In the genomic region with DNA sequence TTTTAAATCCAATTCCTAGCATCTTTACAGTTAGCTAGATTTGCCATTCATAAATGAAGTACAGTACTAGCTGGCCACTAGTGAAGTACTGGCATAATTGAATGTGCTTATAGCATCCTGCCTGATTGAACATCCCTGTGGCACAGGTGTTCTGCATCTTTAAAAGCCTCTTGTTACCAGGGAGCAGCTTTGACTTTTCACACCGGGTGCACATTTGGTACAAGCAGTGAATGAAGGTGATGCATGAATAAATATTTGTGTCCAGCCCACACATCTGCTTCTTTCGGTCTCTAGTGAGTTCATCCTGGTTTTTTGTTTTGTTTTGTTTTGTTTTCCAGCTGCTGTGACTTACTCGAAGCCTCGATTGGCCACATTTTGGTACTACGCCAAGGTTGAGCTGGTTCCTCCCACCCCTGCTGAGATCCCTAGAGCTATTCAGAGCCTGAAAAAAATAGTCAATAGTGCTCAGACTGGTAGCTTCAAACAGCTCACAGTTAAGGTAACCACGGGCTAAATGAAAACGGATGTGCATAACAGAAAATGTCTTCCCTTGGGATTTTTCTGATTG, we compare ENCODE assay signal across 12 cellular contexts. TPM values are rescaled to one million over a fixed set of nuclear protein-coding genes. Genes with fewer than 3 reads are reported as not detected.
DNase-seq lines count a peak whose midpoint lies in the region; ATAC-seq lines count a peak whose summit lies in the region.
"Had no signal": no experiment of that assay in that cellular context is flagged by ENCODE, and none has a peak within 500 bp of the region (broad histone marks: within the 10 kb centered on the region; RNA-seq: fewer than 3 reads in every experiment).

No MANE protein-coding gene starts in this region.

- peaks cover 4 to 47% (median 16%) of the 10 kb centered on the region in 3 experiments for H3K36me3 ChIP-seq in naive thymus-derived CD4-positive, alpha-beta T cell (ENCODE audit: control insufficient read depth in 2 of 3, insufficient read depth in 3 of 3, low read length in 3 of 3)

- peaks cover 11 to 30% of the 10 kb centered on the region in 2 donors for H3K4me1 ChIP-seq in naive thymus-derived CD4-positive, alpha-beta T cell (ENCODE audit: control insufficient read depth in 2 of 2, insufficient read depth in 2 of 2, low read length in 2 of 2)

- peak; percentile 57 for DNase-seq in DMS53 (lab: John Stamatoyannopoulos, UW)
- peak; percentile 84 for DNase-seq in NCI-H1105 treated with DMSO at 0.1 percent for 48 hours (lab: John Stamatoyannopoulos, UW)
- DNase-seq in naive thymus-derived CD4-positive, alpha-beta T cell = no peak
- no peak for DNase-seq in GM03348 (ENCODE audit: low spot score)
- no peak for DNase-seq in NCI-H1048 (lab: John Stamatoyannopoulos, UW)
- DNase-seq in T1000 (lab: John Stamatoyannopoulos, UW) = no peak
- DNase-seq in kidney glomerular epithelial cell (lab: John Stamatoyannopoulos, UW) = no peak
- DNase-seq: effector memory CD4-positive, alpha-beta T cell; NCI-H187 treated with DMSO at 0.1 percent for 48 hours; sigmoid colon had no signal

- peaks cover 20% of the 10 kb centered on the region for H3K4me1 Mint-ChIP-seq in activated T-helper 17 cell treated with anti-CD3 and anti-CD28 coated beads, Interleukin-2, amount 50 U/mL, for 72 hours
- peaks cover 29 to 59% (median 53%) of the 10 kb centered on the region in 7 donors for H3K4me1 Mint-ChIP-seq in naive thymus-derived CD4-positive, alpha-beta T cell

- H3K4me3 Mint-ChIP-seq in activated T-helper 17 cell treated with anti-CD3 and anti-CD28 coated beads, Interleukin-2, amount 50 U/mL, for 72 hours = no peak overlapping the region
- no peak overlapping the region for H3K4me3 Mint-ChIP-seq in naive thymus-derived CD4-positive, alpha-beta T cell

- peak overlapping the region; percentile 24 for H3K27ac Mint-ChIP-seq in activated T-helper 17 cell treated with anti-CD3 and anti-CD28 coated beads, Interleukin-2, amount 50 U/mL, for 72 hours
- peak overlapping the region in 6 of 9 donors; percentile 41 to 74 (median 48) for H3K27ac Mint-ChIP-seq in naive thymus-derived CD4-positive, alpha-beta T cell

- intact Hi-C loops in naive thymus-derived CD4-positive, alpha-beta T cell (cut with micrococcal nuclease) = no loop called here

- H3K9me3 Mint-ChIP-seq in activated T-helper 17 cell treated with anti-CD3 and anti-CD28 coated beads, Interleukin-2, amount 50 U/mL, for 72 hours = no peaks in the 10 kb centered on the region
- H3K9me3 Mint-ChIP-seq in naive thymus-derived CD4-positive, alpha-beta T cell = no peaks in the 10 kb centered on the region

- H3K9me3 ChIP-seq in naive thymus-derived CD4-positive, alpha-beta T cell (ENCODE audit: control insufficient read depth in 2 of 3, low read length in 3 of 3) = no peaks in the 10 kb centered on the region
- H3K9me3 ChIP-seq: sigmoid colon had no signal

- no peak for ATAC-seq in activated T-helper 17 cell treated with anti-CD3 and anti-CD28 coated beads, Interleukin-2, amount 50 U/mL, for 72 hours (replicated peaks)
- no peak for ATAC-seq in naive thymus-derived CD4-positive, alpha-beta T cell
- ATAC-seq: SK-N-SH treated with all-trans-retinoic acid at 6 μM for 48 hours had no signal

- H3K27ac ChIP-seq in naive thymus-derived CD4-positive, alpha-beta T cell (ENCODE audit: low read depth, low read length) = no peak overlapping the region
- H3K27ac ChIP-seq: sigmoid colon had no signal

- H3K4me3 ChIP-seq in naive thymus-derived CD4-positive, alpha-beta T cell (ENCODE audit: low read length) = no peak overlapping the region
- H3K4me3 ChIP-seq: sigmoid colon had no signal

- no peaks in the 10 kb centered on the region for H3K27me3 ChIP-seq in naive thymus-derived CD4-positive, alpha-beta T cell (ENCODE audit: control insufficient read depth in 2 of 2, insufficient read depth in 2 of 2, low read length in 2 of 2)
- H3K27me3 ChIP-seq: sigmoid colon had no signal

- POLR2A ChIA-PET in naive thymus-derived CD4-positive, alpha-beta T cell (lab: Charles Lee) = interaction anchor here (0.5 to 1.4 kb wide), 3 partner anchors 12 to 55 kb away, joined by 4 to 5 read pairs (median 4); no protein-coding TSS in a partner anchor

- H3K27me3 Mint-ChIP-seq in activated T-helper 17 cell treated with anti-CD3 and anti-CD28 coated beads, Interleukin-2, amount 50 U/mL, for 72 hours = no peaks in the 10 kb centered on the region
- no peaks in the 10 kb centered on the region for H3K27me3 Mint-ChIP-seq in naive thymus-derived CD4-positive, alpha-beta T cell

- CTCF ChIA-PET in naive thymus-derived CD4-positive, alpha-beta T cell (lab: Charles Lee) = no interaction called here

- peaks cover 84% of the 10 kb centered on the region for H3K36me3 Mint-ChIP-seq in activated T-helper 17 cell treated with anti-CD3 and anti-CD28 coated beads, Interleukin-2, amount 50 U/mL, for 72 hours (ENCODE audit: low read depth)
- peaks cover 0 to 27% (median 17%) of the 10 kb centered on the region in 5 donors for H3K36me3 Mint-ChIP-seq in naive thymus-derived CD4-positive, alpha-beta T cell

RNA-seq across cellular contexts. Expression of gene ATP5MG, which starts 5.3 kb away (rescaled TPM):
- 100 to 1,000 TPM; 155 to 275 TPM for total RNA-seq in activated T-helper 17 cell treated with anti-CD3 and anti-CD28 coated beads, Interleukin-2, amount 50 U/mL, for 72 hours
- total RNA-seq in naive thymus-derived CD4-positive, alpha-beta T cell = 100 to 1,000 TPM; 140 to 241 (median 154) TPM
- 100 to 1,000 TPM; 525 to 842 TPM for polyA plus RNA-seq in naive thymus-derived CD4-positive, alpha-beta T cell

RNA-seq across cellular contexts. Expression of gene KMT2A, which starts 29.6 kb away (rescaled TPM):
- 100 to 1,000 TPM in 1 of 2 donors, 10 to 100 TPM in 1; 81.6 to 118 TPM for total RNA-seq in activated T-helper 17 cell treated with anti-CD3 and anti-CD28 coated beads, Interleukin-2, amount 50 U/mL, for 72 hours
- 100 to 1,000 TPM; 140 to 192 (median 161) TPM for total RNA-seq in naive thymus-derived CD4-positive, alpha-beta T cell
- polyA plus RNA-seq in naive thymus-derived CD4-positive, alpha-beta T cell = 10 to 100 TPM; 19.6 to 32.9 TPM

RNA-seq across cellular contexts. Expression of gene UBE4A, which starts 47.3 kb away (rescaled TPM):
- total RNA-seq in activated T-helper 17 cell treated with anti-CD3 and anti-CD28 coated beads, Interleukin-2, amount 50 U/mL, for 72 hours = 10 to 100 TPM; 40.9 to 48.3 TPM
- total RNA-seq in naive thymus-derived CD4-positive, alpha-beta T cell = 10 to 100 TPM; 38.4 to 54.5 (median 46.9) TPM
- 10 to 100 TPM; 20.3 to 31.7 TPM for polyA plus RNA-seq in naive thymus-derived CD4-positive, alpha-beta T cell

Comparison
In these comparisons a context has a peak if more than half of its experiments do, and no peak if none do; other contexts are left out.
1. DNase-seq: peak in DMS53 (single experiment) and NCI-H1105 treated with DMSO at 0.1 percent for 48 hours (single experiment); none in naive thymus-derived CD4-positive, alpha-beta T cell (0 of 9), GM03348 (single experiment), NCI-H1048 (single experiment), T1000 (single experiment) and kidney glomerular epithelial cell (single experiment).